ENCODE assay signal across 25 cellular contexts in genomic region chr14:46691819-46692218, GRCh38. TPM values are rescaled to one million over a fixed set of nuclear protein-coding genes. Genes with fewer than 3 reads are reported as not detected.
"Had no signal": no experiment of that assay in that cellular context is flagged by ENCODE, and none has a peak within 500 bp of the region (broad histone marks: within the 10 kb centered on the region; RNA-seq: fewer than 3 reads in every experiment).

No MANE protein-coding gene starts in this region.

- H3K4me1 ChIP-seq: SJSA1 had no signal

- H3K27me3 ChIP-seq: MG63, SJSA1 had no signal

- H3K4me3 ChIP-seq: MG63, SJSA1, SK-N-MC had no signal

- DNase-seq: KBM-7, MG63, NCI-H1092, NCI-H1105 treated with DMSO at 0.1 percent for 48 hours, NCI-H1417 treated with DMSO at 0.1 percent for 48 hours, NCI-H146, NCI-H1694 treated with DMSO at 0.1 percent for 48 hours, NCI-H1930, NCI-H2081, NCI-H2107, NCI-H2171, NCI-H226, NCI-H446, NCI-H510A, NCI-H524 treated with DMSO at 0.1 percent for 48 hours, NCI-H69, NCI-H774, Right ventricle myocardium superior, RPMI8226, SIG-M5 had no signal

- H3K27ac ChIP-seq: HL-60, SJSA1, SK-N-MC had no signal

- FAIRE-seq: RCC 7860 had no signal

- H3K36me3 ChIP-seq: MG63, SJSA1 had no signal

RNA-seq across cellular contexts. Expression of gene RPL10L, which starts 40.2 kb away (rescaled TPM):
- total RNA-seq: LHCN-M2, Right ventricle myocardium superior, SJSA1 had no signal
